Comparison of ENCODE assay signal across 17 cellular contexts in the genomic region with DNA sequence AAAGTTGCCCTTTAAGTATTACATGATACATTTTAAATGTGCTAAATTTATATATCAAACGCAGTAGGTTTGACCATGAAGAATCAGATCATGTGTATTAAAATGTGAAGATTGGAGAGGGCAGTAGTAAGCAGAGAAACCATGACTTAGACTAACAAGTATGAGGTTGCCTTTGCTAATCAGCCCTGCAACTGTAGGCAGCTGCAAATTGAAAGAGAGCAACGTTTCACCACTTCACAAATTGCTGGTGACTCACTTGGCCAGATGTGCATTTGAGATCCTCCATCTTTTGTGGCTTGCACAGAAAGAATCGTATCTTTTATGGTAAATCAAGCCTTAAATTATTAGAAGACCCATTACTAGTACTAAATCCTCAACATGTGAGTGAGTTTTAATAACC. TPM values are rescaled to one million over a fixed set of nuclear protein-coding genes. Genes with fewer than 3 reads are reported as not detected.
DNase-seq lines count a peak whose midpoint lies in the region; ATAC-seq, FAIRE-seq and TF ChIP-seq lines count a peak whose summit lies in the region.
"Had no signal": no experiment of that assay in that cellular context is flagged by ENCODE, and none has a peak within 500 bp of the region (broad histone marks: within the 10 kb centered on the region; RNA-seq: fewer than 3 reads in every experiment).

No MANE protein-coding gene starts in this region.

- 0 out of 2 replicates have a peak overlapping the region, but pooled peaks have one; percentile 51 for H2BK12ac ChIP-seq in H1 (ENCODE audit: low read depth, low read length)

- H3K56ac ChIP-seq in H1 (replicated peaks; ENCODE audit: insufficient read length, low read depth, low read length) = no peak overlapping the region

- ATAC-seq in HG03159 (IDR thresholded peaks at IDR 0.05; ENCODE audit: unreplicated experiment) = no peak
- ATAC-seq in GM21423 (IDR thresholded peaks at IDR 0.05; ENCODE audit: unreplicated experiment) = no peak
- ATAC-seq: naive thymus-derived CD8-positive, alpha-beta T cell; SK-N-SH treated with all-trans-retinoic acid at 6 μM for 48 hours had no signal

- no peaks in the 10 kb centered on the region for H4K20me1 ChIP-seq in H1 (replicated peaks in 1 of 2; ENCODE audit: control insufficient read depth in 1 of 2, insufficient read depth in 2 of 2, low read length in 2 of 2)
- H4K20me1 ChIP-seq in MM.1S (ENCODE audit: insufficient read depth, low read length) = no peaks in the 10 kb centered on the region

- CTCF ChIA-PET in H1 (lab: Charles Lee; ENCODE audit: partially characterized antibody) = interaction anchor here (0.7 kb wide), 1 partner anchor 42 kb away, joined by 3 read pairs; no protein-coding TSS in a partner anchor

- no peak overlapping the region for H2BK15ac ChIP-seq in H1 (ENCODE audit: low read length)

- H3K23me2 ChIP-seq in H1 (ENCODE audit: low read depth, low read length) = no peaks in the 10 kb centered on the region

- H4K5ac ChIP-seq in H1 (ENCODE audit: insufficient read length, low read depth, low read length) = no peak overlapping the region

- TF ChIP-seq CTCF in H1 (IDR thresholded peaks at IDR 0.05; ENCODE audit: control extremely low read depth in 1 of 3, insufficient read depth in 1 of 3, low read depth in 1 of 3, low read length in 3 of 3) = no peak
- no peak for TF ChIP-seq CTCF in MM.1S (IDR thresholded peaks at IDR 0.05; ENCODE audit: low read length)

- no peak overlapping the region for H4K8ac ChIP-seq in H1 (ENCODE audit: extremely low read depth, insufficient read depth, low read length)

- WGBS in H1 (ENCODE audit: extremely low coverage in 1 of 2, insufficient coverage in 1 of 2, insufficient read length in 1 of 2, insufficient replicate concordance in 2 of 2, low coverage in 1 of 2, low lambda C conversion rate in 2 of 2, missing lambda C conversion rate in 1 of 2), 2 experiments = 70% methylated on average over 3 of the region's 3 CpGs; no CpG with 5 or more reads in 1 of the 2 experiments

- H2AK5ac ChIP-seq in H1 (ENCODE audit: low read depth, low read length) = no peak overlapping the region

- H2BK5ac ChIP-seq in H1 (ENCODE audit: low read depth, low read length) = peak overlapping the region; percentile 29; the same call in 1 of the 2 replicates

- TF ChIP-seq POLR2A in H54 (IDR thresholded peaks at IDR 0.05; ENCODE audit: low read depth, low read length) = no peak
- no peak for TF ChIP-seq POLR2A in H1 (IDR thresholded peaks at IDR 0.05; ENCODE audit: control extremely low read depth in 1 of 2, low read depth in 2 of 2, low read length in 2 of 2)

- H3K4me3 ChIP-seq in H1 (ENCODE audit: extremely low read depth in 1 of 4, insufficient read depth in 2 of 4, low read depth in 3 of 4, low read length in 4 of 4) (no peak overlapping the region), skeletal muscle cell (ENCODE audit: low read depth, low read length) (no peak overlapping the region), MM.1S (ENCODE audit: low read length) (no peak overlapping the region)
- H3K4me3 ChIP-seq: dorsolateral prefrontal cortex, esophagus squamous epithelium had no signal

- peak overlapping the region; percentile 72; the same call in 1 of the 2 replicates for H2BK20ac ChIP-seq in H1 (ENCODE audit: low read length)

- no peak for TF ChIP-seq RAD21 in H1 (IDR thresholded peaks at IDR 0.05 in 1 of 2, conservative IDR thresholded peaks at IDR 0.05 in 1 of 2; ENCODE audit: low read depth in 2 of 2, low read length in 2 of 2)

- FAIRE-seq in H54 (lab: Jason Lieb, UNC) (peak; percentile 88), H1 (lab: Jason Lieb, UNC) (peak; percentile 50)
- FAIRE-seq: HTR-8/SVneo had no signal

- H3K79me2 ChIP-seq in H1 (ENCODE audit: control insufficient read depth in 1 of 2, insufficient read depth in 2 of 2, low read length in 2 of 2) = no peaks in the 10 kb centered on the region
- H3K79me2 ChIP-seq in MM.1S (ENCODE audit: low read length) = no peaks in the 10 kb centered on the region

- no peaks in the 10 kb centered on the region for H3K9me2 ChIP-seq in MM.1S (replicated peaks; ENCODE audit: insufficient read depth, low read length)

- H4K91ac ChIP-seq in H1 (replicated peaks; ENCODE audit: insufficient read length, low read length) = no peak overlapping the region

- peaks cover 2 to 18% (median 4%) of the 10 kb centered on the region in 4 experiments; a peak in 6 of 7 replicates for H3K4me1 ChIP-seq in H1 (replicated peaks in 1 of 4; ENCODE audit: control insufficient read depth in 3 of 4, insufficient read depth in 4 of 4, low read length in 3 of 4)
- no peaks in the 10 kb centered on the region for H3K4me1 ChIP-seq in MM.1S (ENCODE audit: low read length)
- H3K4me1 ChIP-seq: esophagus squamous epithelium had no signal

- H3K9ac ChIP-seq in H1 (replicated peaks in 1 of 4; ENCODE audit: extremely low read depth in 1 of 4, low read depth in 3 of 4, low read length in 3 of 4) (no peak overlapping the region), MM.1S (ENCODE audit: low read length) (no peak overlapping the region)

- TF ChIP-seq EP300 in H1 (IDR thresholded peaks at IDR 0.05; ENCODE audit: borderline replicate concordance in 1 of 2, low read depth in 2 of 2, low read length in 2 of 2) = no peak

- H3K36me3 ChIP-seq in H1 (ENCODE audit: control insufficient read depth in 2 of 4, insufficient read depth in 4 of 4, low read length in 3 of 4) (no peaks in the 10 kb centered on the region), MM.1S (replicated peaks; ENCODE audit: insufficient read depth, low read length) (no peaks in the 10 kb centered on the region)
- H3K36me3 ChIP-seq: esophagus squamous epithelium, WERI-Rb-1 had no signal

- H3K23ac ChIP-seq in H1 (ENCODE audit: insufficient read length) = no peak overlapping the region

- no peaks in the 10 kb centered on the region for H3K79me1 ChIP-seq in H1 (ENCODE audit: low read depth, low read length)

- H2AFZ ChIP-seq in H1 (ENCODE audit: low read length) (no peak overlapping the region), MM.1S (ENCODE audit: low read length) (no peak overlapping the region)

- no peak overlapping the region for H2BK120ac ChIP-seq in H1 (replicated peaks; ENCODE audit: low read depth, low read length)

- DNase-seq in H54 (ENCODE audit: insufficient read length, low spot score) (no peak), NOMO-1 treated with dmso at 0.1 percent for 144 hours (lab: John Stamatoyannopoulos, UW; ENCODE audit: unreplicated experiment) (peak; percentile 64), H1 (ENCODE audit: low read depth in 1 of 2, low spot score in 2 of 2) (no peak), skeletal muscle cell (ENCODE audit: low read depth) (peak; percentile 75), MM.1S (no peak), Kasumi-1 (lab: John Stamatoyannopoulos, UW) (no peak)
- DNase-seq: CD4-positive, alpha-beta memory T cell; dorsolateral prefrontal cortex; esophagus squamous epithelium; naive thymus-derived CD8-positive, alpha-beta T cell; NCI-H1048; NCI-H2171; WERI-Rb-1 had no signal

- H3K4ac ChIP-seq in H1 (replicated peaks; ENCODE audit: insufficient read length, low read depth, low read length) = no peak overlapping the region

- no peaks in the 10 kb centered on the region for H3F3A ChIP-seq in MM.1S (ENCODE audit: insufficient read depth, low read length)

- POLR2A ChIA-PET in H1 (lab: Charles Lee; ENCODE audit: partially characterized antibody) = no interaction called here

- H3K4me2 ChIP-seq in H1 (ENCODE audit: insufficient read depth in 1 of 2, low read depth in 2 of 2, low read length in 2 of 2) (no peak overlapping the region), MM.1S (ENCODE audit: low read depth, low read length) (no peak overlapping the region)

- no peaks in the 10 kb centered on the region for H3K27me3 ChIP-seq in H1 (replicated peaks in 1 of 4; ENCODE audit: control insufficient read depth in 3 of 4, extremely low read depth in 1 of 4, insufficient read depth in 3 of 4, low read length in 3 of 4)
- no peaks in the 10 kb centered on the region for H3K27me3 ChIP-seq in MM.1S (replicated peaks; ENCODE audit: insufficient read depth, low read length)
- H3K27me3 ChIP-seq: dorsolateral prefrontal cortex had no signal

- H3K18ac ChIP-seq in H1 (ENCODE audit: extremely low read depth, low read length) = no peak overlapping the region

- H3K27ac ChIP-seq in H1 (ENCODE audit: low read depth, low read length) = no peak overlapping the region
- H3K27ac ChIP-seq in MM.1S (ENCODE audit: low read length) = no peak overlapping the region
- H3K27ac ChIP-seq: dorsolateral prefrontal cortex, esophagus squamous epithelium, WERI-Rb-1 had no signal

- no peaks in the 10 kb centered on the region for H3K9me3 ChIP-seq in H1 (ENCODE audit: insufficient read depth in 2 of 2, low read depth in 1 of 2, low read length in 1 of 2)
- H3K9me3 ChIP-seq in MM.1S (replicated peaks; ENCODE audit: insufficient read depth, low read length) = no peaks in the 10 kb centered on the region
- H3K9me3 ChIP-seq: esophagus squamous epithelium had no signal

- no peak overlapping the region for H3K14ac ChIP-seq in H1 (ENCODE audit: insufficient read length)

TF ChIP-seq in H1, 55 proteins besides CTCF, POLR2A, EP300 and RAD21:
- TF ChIP-seq ASH2L (IDR thresholded peaks at IDR 0.05; ENCODE audit: low read length) = no peak
- TF ChIP-seq HDAC6 (IDR thresholded peaks at IDR 0.05; ENCODE audit: low read depth, low read length) = no peak
- TF ChIP-seq JUND (IDR thresholded peaks at IDR 0.05; ENCODE audit: low read length) = no peak
- TF ChIP-seq HDAC2 (IDR thresholded peaks at IDR 0.05; ENCODE audit: borderline replicate concordance in 1 of 2, low read depth in 2 of 2, low read length in 2 of 2) = no peak
- TF ChIP-seq FOSL1 (IDR thresholded peaks at IDR 0.05; ENCODE audit: insufficient read depth, low read depth, low read length) = no peak
- no peak for TF ChIP-seq POLR2AphosphoS5 (IDR thresholded peaks at IDR 0.05; ENCODE audit: low read depth, low read length)
- no peak for TF ChIP-seq YY1 (IDR thresholded peaks at IDR 0.05; ENCODE audit: low read depth, low read length)
- TF ChIP-seq BACH1 (IDR thresholded peaks at IDR 0.05; ENCODE audit: low read length) = no peak
- TF ChIP-seq SIX5 (IDR thresholded peaks at IDR 0.05; ENCODE audit: low read depth, low read length) = no peak
- TF ChIP-seq BRCA1 (IDR thresholded peaks at IDR 0.05; ENCODE audit: low read depth, low read length) = no peak

RNA-seq across cellular contexts. Expression of gene SEMA3A, which starts 10.1 kb away (rescaled TPM):
- total RNA-seq in H1 (2021; fragmentation: NEBNext Ultra II Directional; extraction: Animal tissue kit (Norgen Biotek cat#: 25700)) = 42.3 and 45.9 TPM in 2 replicates
- polyA plus RNA-seq in H1 (2011; rRNA removed) = 4.9 and 8.1 TPM in 2 replicates
- 9.5 TPM for polyA plus RNA-seq in H1 (2011; cell fraction: cytosol; rRNA removed)
- polyA plus RNA-seq in H1 (2011; cell fraction: nucleus; rRNA removed) = 7.9 TPM
- 11.7 to 18.9 TPM (median 14.8 TPM) in 4 replicates for polyA plus RNA-seq in H1 (2012, experiment 1 of 2)
- 1.0 TPM for polyA plus RNA-seq in H1 (2012, experiment 2 of 2)
- 55.0 TPM for polyA plus RNA-seq in H1 (2013, experiment 1 of 2)
- polyA plus RNA-seq in H1 (2013, experiment 2 of 2) = 54.8 TPM
- 34.7 and 47.3 TPM in 2 replicates for polyA minus RNA-seq in H1 (2011; rRNA and poly(A)+ RNA removed)
- polyA minus RNA-seq in H1 (2011; cell fraction: cytosol; rRNA and poly(A)+ RNA removed) = 11.5 TPM
- polyA minus RNA-seq in H1 (2011; cell fraction: nucleus; rRNA and poly(A)+ RNA removed) = 48.0 TPM

Comparison
In these comparisons a context has a peak if more than half of its experiments do, and no peak if none do; other contexts are left out.
1. DNase-seq: peak in NOMO-1 treated with dmso at 0.1 percent for 144 hours (single experiment) and skeletal muscle cell (single experiment); none in H54 (single experiment), H1 (0 of 2), MM.1S (single experiment) and Kasumi-1 (0 of 2).